8 cellular contexts compared by ENCODE assay signal in genomic region chr17:44350733-44351226, GRCh38. TPM values are rescaled to one million over a fixed set of nuclear protein-coding genes. Genes with fewer than 3 reads are reported as not detected.
DNase-seq lines count a peak whose midpoint lies in the region; ATAC-seq and TF ChIP-seq lines count a peak whose summit lies in the region.

No MANE protein-coding gene starts in this region.

- H3K27me3 ChIP-seq in osteoblast (ENCODE audit: insufficient read depth, low read length) (no peaks in the 10 kb centered on the region), upper lobe of left lung (no peaks in the 10 kb centered on the region)

- H3K9me3 ChIP-seq in osteoblast (ENCODE audit: low read depth, low read length) (no peaks in the 10 kb centered on the region), upper lobe of left lung (no peaks in the 10 kb centered on the region)

- peaks cover 0 to 3% of the 10 kb centered on the region in 2 donors for H3K36me3 Mint-ChIP-seq in activated T-cell treated with anti-CD3 and anti-CD28 coated beads, Interleukin-2, amount 50 U/mL, for 72 hours (ENCODE audit: insufficient read depth in 2 of 2)

- TF ChIP-seq POLR2A in upper lobe of left lung (IDR thresholded peaks at IDR 0.05) = no peak

- TF ChIP-seq EP300 in upper lobe of left lung (IDR thresholded peaks at IDR 0.05) = no peak

- ATAC-seq in activated T-cell treated with anti-CD3 and anti-CD28 coated beads, Interleukin-2, amount 50 U/mL, for 72 hours (replicated peaks in 1 of 2) = peak; percentile 69 to 72
- ATAC-seq in upper lobe of left lung (ENCODE audit: low FRiP score in 2 of 2) = peak in 1 of 2 donors; percentile 52
- ATAC-seq in GM21737 (IDR thresholded peaks at IDR 0.05; ENCODE audit: unreplicated experiment) = no peak

- H3K4me3 Mint-ChIP-seq in activated T-cell treated with anti-CD3 and anti-CD28 coated beads, Interleukin-2, amount 50 U/mL, for 72 hours = no peak overlapping the region

- no peaks in the 10 kb centered on the region for H3K27me3 Mint-ChIP-seq in activated T-cell treated with anti-CD3 and anti-CD28 coated beads, Interleukin-2, amount 50 U/mL, for 72 hours (ENCODE audit: low read depth)

- no peak overlapping the region for H2AFZ ChIP-seq in osteoblast (ENCODE audit: low read length)

- H3K27ac Mint-ChIP-seq in activated T-cell treated with anti-CD3 and anti-CD28 coated beads, Interleukin-2, amount 50 U/mL, for 72 hours = no peak overlapping the region

- peaks cover 12% of the 10 kb centered on the region for H4K20me1 ChIP-seq in osteoblast (ENCODE audit: insufficient read depth, low read length)

- H3K27ac ChIP-seq in osteoblast (ENCODE audit: low read depth, low read length) (no peak overlapping the region), upper lobe of left lung (no peak overlapping the region)

- WGBS in upper lobe of left lung, 2 donors = 66 to 80% methylated on average over 4 to 5 of the region's 6 CpGs

- H3K79me2 ChIP-seq in osteoblast (ENCODE audit: insufficient read depth, low read length) = peaks cover 21% of the 10 kb centered on the region

- TF ChIP-seq CTCF in GM20000 (IDR thresholded peaks at IDR 0.05; ENCODE audit: extremely low read depth, missing control alignments) = peak; percentile 96
- peak; percentile 81 for TF ChIP-seq CTCF in fibroblast of villous mesenchyme (IDR thresholded peaks at IDR 0.05; ENCODE audit: insufficient read depth, low read depth, low read length)
- peak; percentile 70 for TF ChIP-seq CTCF in osteoblast (IDR thresholded peaks at IDR 0.05; ENCODE audit: extremely low read depth, low read depth, low read length)
- peak; percentile 71 to 86 (median 81) for TF ChIP-seq CTCF in upper lobe of left lung (IDR thresholded peaks at IDR 0.05)

- DNase-seq in AG20443 (ENCODE audit: low spot score) (peak; percentile 83), GM20000 (ENCODE audit: low spot score) (peak; percentile 87), fibroblast of villous mesenchyme (ENCODE audit: low read depth) (peak; percentile 50), osteoblast (ENCODE audit: insufficient read length, low spot score, missing footprints) (peak; percentile 99), upper lobe of left lung (peak; percentile 71 to 76)
- peak; percentile 78 to 82 for DNase-seq in activated T-cell treated with anti-CD3 and anti-CD28 coated beads, Interleukin-2, amount 50 U/mL, for 72 hours

- H3K4me2 ChIP-seq in osteoblast (ENCODE audit: insufficient read depth, low read length) = no peak overlapping the region

- H3K9me3 Mint-ChIP-seq in activated T-cell treated with anti-CD3 and anti-CD28 coated beads, Interleukin-2, amount 50 U/mL, for 72 hours = no peaks in the 10 kb centered on the region

- peaks cover 10% of the 10 kb centered on the region for H3K4me1 ChIP-seq in osteoblast (ENCODE audit: insufficient read depth, low read length)
- peaks cover 6 to 48% (median 18%) of the 10 kb centered on the region in 4 donors for H3K4me1 ChIP-seq in upper lobe of left lung

- H3K36me3 ChIP-seq in osteoblast (ENCODE audit: insufficient read depth, low read length) (peaks cover 11% of the 10 kb centered on the region), upper lobe of left lung (peaks cover 18 to 53% (median 43%) of the 10 kb centered on the region in 4 donors)

- H3K4me1 Mint-ChIP-seq in activated T-cell treated with anti-CD3 and anti-CD28 coated beads, Interleukin-2, amount 50 U/mL, for 72 hours (ENCODE audit: low read depth) = peaks cover 14% of the 10 kb centered on the region

- H3K4me3 ChIP-seq in fibroblast of villous mesenchyme (ENCODE audit: low read depth, low read length) = no peak overlapping the region
- H3K4me3 ChIP-seq in osteoblast (ENCODE audit: insufficient read depth, low read length) = no peak overlapping the region
- no peak overlapping the region for H3K4me3 ChIP-seq in upper lobe of left lung

TF ChIP-seq in PFSK-1, 5 proteins besides CTCF, POLR2A, EP300 and RAD21:
- TF ChIP-seq REST (IDR thresholded peaks at IDR 0.05; ENCODE audit: insufficient read depth in 1 of 2, low read depth in 2 of 2, low read length in 2 of 2) (no peak), FOXP2 (optimal IDR thresholded peaks at IDR 0.05; ENCODE audit: borderline replicate concordance, extremely low read depth, extremely low read length, insufficient read depth) (peak; percentile 47), SIN3A (IDR thresholded peaks at IDR 0.05; ENCODE audit: borderline replicate concordance, insufficient read depth, low read length) (no peak), POLR2AphosphoS5 (IDR thresholded peaks at IDR 0.05; ENCODE audit: low read depth, low read length) (no peak), TAF1 (IDR thresholded peaks at IDR 0.05; ENCODE audit: borderline replicate concordance, insufficient read depth, low read length) (no peak)

RNA-seq across cellular contexts. Expression of gene GRN, which starts 5.7 kb away (rescaled TPM):
- 1,355 TPM for polyA plus RNA-seq in PFSK-1 (2012; ENCODE audit: insufficient read length, low read depth)
- 10 to 100 TPM; 57.8 to 58.7 TPM for total RNA-seq in activated T-cell treated with anti-CD3 and anti-CD28 coated beads, Interleukin-2, amount 50 U/mL, for 72 hours
- total RNA-seq in fibroblast of villous mesenchyme (165 and 256 TPM in 2 replicates), osteoblast (382 and 390 TPM in 2 replicates), upper lobe of left lung (1,000 to 10,000 TPM in 4 of 6 donors, 100 to 1,000 TPM in 2; 439 to 1,887 (median 1,220) TPM)

RNA-seq across cellular contexts. Expression of gene FAM171A2, which starts 12.9 kb away (rescaled TPM):
- polyA plus RNA-seq in PFSK-1 (2012; ENCODE audit: insufficient read length, low read depth) = 27.6 TPM
- total RNA-seq in activated T-cell treated with anti-CD3 and anti-CD28 coated beads, Interleukin-2, amount 50 U/mL, for 72 hours = under 1 TPM; 0.14 to 0.41 TPM
- total RNA-seq in fibroblast of villous mesenchyme (0.86 and 2.6 TPM in 2 replicates), osteoblast (3.5 and 4.3 TPM in 2 replicates), upper lobe of left lung (1 to 10 TPM in 2 of 6 donors, under 1 TPM in 3, not detected in 1; 0.61 to 4.6 (median 0.98) TPM)

RNA-seq across cellular contexts. Expression of gene SLC25A39, which starts 26.2 kb away (rescaled TPM):
- polyA plus RNA-seq in PFSK-1 (2012; ENCODE audit: insufficient read length, low read depth) = 356 TPM
- total RNA-seq in activated T-cell treated with anti-CD3 and anti-CD28 coated beads, Interleukin-2, amount 50 U/mL, for 72 hours = 10 to 100 TPM; 83.6 to 97.2 TPM
- total RNA-seq in fibroblast of villous mesenchyme (58.9 and 61.7 TPM in 2 replicates), osteoblast (60.1 and 60.7 TPM in 2 replicates), upper lobe of left lung (100 to 1,000 TPM in 3 of 6 donors, 10 to 100 TPM in 3; 56.8 to 144 (median 98.6) TPM)

RNA-seq across cellular contexts. Expression of gene ITGA2B, which starts 38.7 kb away (rescaled TPM):
- 4.0 TPM for polyA plus RNA-seq in PFSK-1 (2012; ENCODE audit: insufficient read length, low read depth)
- total RNA-seq in activated T-cell treated with anti-CD3 and anti-CD28 coated beads, Interleukin-2, amount 50 U/mL, for 72 hours = 1 to 10 TPM; 2.1 to 3.2 TPM
- total RNA-seq in fibroblast of villous mesenchyme (under 0.01 TPM in 2 replicates), osteoblast (0.59 TPM in 1 of 2 replicates, not detected in the other), upper lobe of left lung (10 to 100 TPM in 3 of 6 donors, 1 to 10 TPM in 3; 3.0 to 18.1 (median 7.5) TPM)

RNA-seq across cellular contexts. Expression of gene RUNDC3A, which starts 42.4 kb away (rescaled TPM):
- polyA plus RNA-seq in PFSK-1 (2012; ENCODE audit: insufficient read length, low read depth) = 1.4 TPM
- total RNA-seq in activated T-cell treated with anti-CD3 and anti-CD28 coated beads, Interleukin-2, amount 50 U/mL, for 72 hours = 1 to 10 TPM in 1 of 2 donors, under 1 TPM in 1; 0.35 to 1.4 TPM
- total RNA-seq in fibroblast of villous mesenchyme (under 0.01 TPM in 1 of 2 replicates, not detected in the other), osteoblast (under 0.01 TPM in 1 of 2 replicates, not detected in the other), upper lobe of left lung (1 to 10 TPM in 2 of 6 donors, under 1 TPM in 1, not detected in 3; 0.13 to 2.6 (median 1.0) TPM)
